In genomic region chr3:138032567-138032966, GRCh38 we compare ENCODE assay signal across 31 cellular contexts. TPM values are rescaled to one million over a fixed set of nuclear protein-coding genes. Genes with fewer than 3 reads are reported as not detected.
DNase-seq lines count a peak whose midpoint lies in the region; ATAC-seq, FAIRE-seq and TF ChIP-seq lines count a peak whose summit lies in the region.
"Had no signal": no experiment of that assay in that cellular context is flagged by ENCODE, and none has a peak within 500 bp of the region (broad histone marks: within the 10 kb centered on the region; RNA-seq: fewer than 3 reads in every experiment).

No MANE protein-coding gene starts in this region.

- no peak overlapping the region for H3K18ac ChIP-seq in trophoblast cell (ENCODE audit: low read length)

- WGBS in GM12878 (ENCODE audit: insufficient coverage, insufficient replicate concordance, low lambda C conversion rate, missing lambda C conversion rate), result 24% methylated on average over 3 of the region's 3 CpGs
- WGBS in trophoblast cell (ENCODE audit: extremely low coverage, insufficient coverage, insufficient read length), result no CpG with 5 or more reads among the region's 3 CpGs

- POLR2A ChIA-PET in GM12878 (lab: Charles Lee), result interaction anchor here (1.0 to 3.4 kb wide), 4 partner anchors 10 to 44 kb away, joined by 4 to 21 read pairs (median 11); no protein-coding TSS in a partner anchor

- H3K9me3 ChIP-seq in GM12878 (replicated peaks; ENCODE audit: control insufficient read depth, insufficient read depth, low read length) (no peaks in the 10 kb centered on the region; the same call in 2 of the 3 replicates), trophoblast cell (ENCODE audit: insufficient read depth, low read depth, low read length) (no peaks in the 10 kb centered on the region)
- H3K9me3 ChIP-seq: adrenal gland, breast epithelium, esophagus squamous epithelium, gastrocnemius medialis, MG63, ovary, right atrium auricular region, tibial artery had no signal

- no peak overlapping the region for H3K23ac ChIP-seq in trophoblast cell (ENCODE audit: low read length)

- H3K27me3 ChIP-seq in GM12878 (replicated peaks in 1 of 2; ENCODE audit: control insufficient read depth in 2 of 2, insufficient read depth in 2 of 2, low read length in 1 of 2) (no peaks in the 10 kb centered on the region), trophoblast cell (ENCODE audit: insufficient read depth, low read length) (no peaks in the 10 kb centered on the region)
- H3K27me3 ChIP-seq: adrenal gland, breast epithelium, esophagus squamous epithelium, gastrocnemius medialis, MG63, ovary, right atrium auricular region, tibial artery had no signal

- H3K14ac ChIP-seq in trophoblast cell (ENCODE audit: low read length), result no peak overlapping the region

- intact Hi-C loops in GM12878 (cut with micrococcal nuclease; ENCODE audit: unreplicated experiment), result loop anchor here (10.0 kb wide), 1 partner anchor 708 kb away; no protein-coding TSS in a partner anchor

- TSS peak; percentile 50 for BruUV-seq in GM12878 (replicated peaks; lab: Mats Ljungman, UMichigan)

- H3K4me2 ChIP-seq in GM12878 (ENCODE audit: control insufficient read depth, insufficient read depth), result no peak overlapping the region
- no peak overlapping the region for H3K4me2 ChIP-seq in trophoblast cell (ENCODE audit: low read length)

- peak; percentile 49 for FAIRE-seq in GM12878 (lab: Jason Lieb, UNC)
- FAIRE-seq: colon, G401.6, islet of Langerhans had no signal

- no peak overlapping the region for H2BK5ac ChIP-seq in trophoblast cell (ENCODE audit: low read depth, low read length, poor library complexity)

- no peaks in the 10 kb centered on the region for H3K79me1 ChIP-seq in trophoblast cell (ENCODE audit: low read length)

- H3K27ac ChIP-seq in GM12878 (ENCODE audit: control insufficient read depth, insufficient read depth) (peak overlapping the region; percentile 49), trophoblast cell (ENCODE audit: low read depth, low read length) (no peak overlapping the region)
- H3K27ac ChIP-seq: adrenal gland, breast epithelium, esophagus squamous epithelium, gastrocnemius medialis, ovary, right atrium auricular region, tibial artery had no signal

- no peak overlapping the region for H3K9ac ChIP-seq in GM12878 (ENCODE audit: control insufficient read depth, insufficient read depth, low read length)
- H3K9ac ChIP-seq in trophoblast cell (ENCODE audit: low read length), result no peak overlapping the region

- H3K4me3 ChIP-seq in GM12878, result no peak overlapping the region
- H3K4me3 ChIP-seq in trophoblast cell (ENCODE audit: low read depth, low read length), result no peak overlapping the region
- H3K4me3 ChIP-seq: adrenal gland, breast epithelium, esophagus squamous epithelium, gastrocnemius medialis, MG63, ovary, right atrium auricular region, tibial artery had no signal

- TF ChIP-seq CTCF in GM12878 (IDR thresholded peaks at IDR 0.05 in 2 of 3, conservative IDR thresholded peaks at IDR 0.05 in 1 of 3; ENCODE audit: control insufficient read depth in 2 of 3, extremely low read depth in 1 of 3, insufficient read depth in 1 of 3, low read depth in 3 of 3, low read length in 3 of 3), result no peak

- no peak overlapping the region for H2BK12ac ChIP-seq in trophoblast cell (ENCODE audit: low read length)

- no peak overlapping the region for H4K91ac ChIP-seq in trophoblast cell (ENCODE audit: low read depth, low read length)

- H4K8ac ChIP-seq in trophoblast cell (ENCODE audit: low read depth, low read length), result no peak overlapping the region

- H2BK120ac ChIP-seq in trophoblast cell (ENCODE audit: insufficient read depth, low read length, poor library complexity), result no peak overlapping the region

- peak; percentile 53 for ATAC-seq in GM19025 (IDR thresholded peaks at IDR 0.05; ENCODE audit: low read depth, unreplicated experiment)
- ATAC-seq in GM21528 (IDR thresholded peaks at IDR 0.05; ENCODE audit: low FRiP score, unreplicated experiment), result peak; percentile 50
- peak; percentile 66 for ATAC-seq in HG02798 (IDR thresholded peaks at IDR 0.05; ENCODE audit: poor library complexity, unreplicated experiment)
- peak; percentile 60 for ATAC-seq in GM12878
- ATAC-seq: activated CD4-positive, CD25-positive, alpha-beta regulatory T cell treated with anti-CD3 and anti-CD28 coated beads, Interleukin-2, amount 50 U/mL, for 24 hours; effector memory CD8-positive, alpha-beta T cell; gastrocnemius medialis; left ventricle myocardium superior; natural killer cell treated with Interleukin-12 subunit alpha and Interleukin-12 subunit beta and Interleukin-15 and Interleukin-18, amount 100 ng/mL, for 72 hours; stimulated activated naive CD8-positive, alpha-beta T cell treated with anti-CD3 and anti-CD28 coated beads, Interleukin-15, amount 100 ng/mL, for 72 hours had no signal

- no peaks in the 10 kb centered on the region for H3K79me2 ChIP-seq in GM12878 (ENCODE audit: control insufficient read depth, insufficient read depth, low read length)
- H3K79me2 ChIP-seq in trophoblast cell (ENCODE audit: control insufficient read depth, insufficient read depth, low read length, poor library complexity), result no peaks in the 10 kb centered on the region

- TF ChIP-seq EP300 in GM12878 (IDR thresholded peaks at IDR 0.05; ENCODE audit: borderline replicate concordance in 1 of 2, control insufficient read depth in 1 of 2, low read depth in 2 of 2, low read length in 2 of 2), result no peak; a peak in 1 of 4 replicates

- TF ChIP-seq RAD21 in GM12878 (IDR thresholded peaks at IDR 0.05; ENCODE audit: insufficient read depth, low read depth, low read length), result no peak

- in situ Hi-C loops in GM12878 (cut with MboI) (no loop called here), ACHN (cut with HindIII; ENCODE audit: low pct_ligation_motif_present, low pct_unique_long_range_greater_than_20kb, low sequenced_read_pairs) (no loop called here)

- no peak overlapping the region for H3K4ac ChIP-seq in trophoblast cell (ENCODE audit: low read depth, low read length)

- no peaks in the 10 kb centered on the region for H4K20me1 ChIP-seq in GM12878 (ENCODE audit: control insufficient read depth, insufficient read depth)

- TF ChIP-seq POLR2A in GM12878 (IDR thresholded peaks at IDR 0.05; ENCODE audit: low read depth, low read length), result no peak

- DNase-seq in GM12878 (ENCODE audit: low read depth, low spot score), result peak; percentile 42
- DNase-seq in ACHN, result no peak
- no peak for DNase-seq in trophoblast cell
- DNase-seq in hypothalamus (lab: John Stamatoyannopoulos, UW), result no peak
- DNase-seq: activated CD4-positive, alpha-beta memory T cell treated with anti-CD3 and anti-CD28 coated beads, Interleukin-2, amount 10 ng/mL, durations not matched to agents 7 days and 5 days; activated gamma-delta T cell; adrenal gland; CD4-positive, alpha-beta T cell; effector memory CD8-positive, alpha-beta T cell; esophagus squamous epithelium; gastrocnemius medialis; H9; left ventricle myocardium superior; MG63; NCI-H1436; NCI-H2171; ovary; stimulated activated naive CD8-positive, alpha-beta T cell treated with anti-CD3 and anti-CD28 coated beads, Interleukin-15, amount 100 ng/mL, for 72 hours; T1000; tibial artery had no signal

- H3K4me1 ChIP-seq in GM12878 (ENCODE audit: control insufficient read depth, insufficient read depth, low read length) (peaks cover 48% of the 10 kb centered on the region), trophoblast cell (ENCODE audit: control insufficient read depth in 1 of 2, insufficient read depth in 2 of 2, low read length in 2 of 2) (no peaks in the 10 kb centered on the region)
- H3K4me1 ChIP-seq: adrenal gland, breast epithelium, esophagus squamous epithelium, gastrocnemius medialis, right atrium auricular region, tibial artery had no signal

- CTCF ChIA-PET in GM12878 (lab: Yijun Ruan, JAX), result interaction anchor here (1.1 to 4.5 kb wide), 6 partner anchors 11 to 44 kb away, joined by 3 to 52 read pairs (median 13); no protein-coding TSS in a partner anchor

- SMC1A ChIA-PET in GM12878 (lab: Charles Lee; ENCODE audit: uncharacterized antibody, unreplicated experiment), result interaction anchor here (1.0 to 9.4 kb wide), 11 partner anchors 9 to 61 kb away, joined by 4 to 114 read pairs (median 17); no protein-coding TSS in a partner anchor

- H2AFZ ChIP-seq in GM12878 (ENCODE audit: control insufficient read depth, low read depth, low read length), result no peak overlapping the region
- no peak overlapping the region for H2AFZ ChIP-seq in trophoblast cell (ENCODE audit: insufficient read depth, low read length, poor library complexity)

- H2AK5ac ChIP-seq in trophoblast cell (ENCODE audit: low read length), result no peak overlapping the region

- H4K12ac ChIP-seq in trophoblast cell (ENCODE audit: low read depth, low read length), result no peak overlapping the region

- H3K36me3 ChIP-seq in GM12878 (ENCODE audit: control insufficient read depth in 2 of 2, insufficient read depth in 2 of 2, low read length in 1 of 2), result no peaks in the 10 kb centered on the region
- H3K36me3 ChIP-seq in trophoblast cell (ENCODE audit: control insufficient read depth in 1 of 2, insufficient read depth in 2 of 2, low read length in 2 of 2), result no peaks in the 10 kb centered on the region
- H3K36me3 ChIP-seq: adrenal gland, breast epithelium, gastrocnemius medialis, MG63, ovary, right atrium auricular region had no signal

- RAD21 ChIA-PET in GM12878 (lab: Charles Lee; ENCODE audit: unreplicated experiment), result interaction anchor here (1.1 to 14.8 kb wide), 6 partner anchors 9 to 44 kb away, joined by 4 to 171 read pairs (median 25); no protein-coding TSS in a partner anchor

TF ChIP-seq in GM12878, 131 proteins besides CTCF, POLR2A, EP300 and RAD21 (continues in another document):
- TF ChIP-seq TCF3 (IDR thresholded peaks at IDR 0.05; ENCODE audit: borderline replicate concordance, insufficient read depth, low read depth, low read length), result 0 out of 2 replicates have a peak, but pooled peaks have one; percentile 36

RNA-seq across cellular contexts. Expression of gene CLDN18, which starts 22.6 kb away (rescaled TPM):
- total RNA-seq in GM12878 (2013; cell fraction: nucleolus; rRNA removed), result not detected in 2 replicates
- total RNA-seq in GM12878 (2014; rRNA removed) (0.11 and 0.22 TPM in 2 replicates), GM12878 (2014; rRNA removed; fragmentation: Illumina TruSeq; extraction: Trizol) (0.18 TPM in 2 replicates), GM12878 (2021) (0.26 and 0.32 TPM in 2 replicates)
- not detected for polyA plus RNA-seq in GM12878 (2011; ENCODE audit: low read depth)
- polyA plus RNA-seq in GM12878 (2011; rRNA removed) (0.18 and 0.23 TPM in 2 replicates), GM12878 (2014; fragmentation: Illumina TruSeq; extraction: Trizol) (0.13 and 0.21 TPM in 2 replicates), GM12878 (2014; fragmentation: Nextera tagmentation; extraction: Ambion mirVana) (under 1 TPM; 0.05 to 0.09 TPM), GM12878 (2014; rRNA removed) (0.04 and 0.18 TPM in 2 replicates), GM12878 (2016; fragmentation: Nextera tagmentation; extraction: Ambion mirVana) (under 1 TPM in 1 of 2 experiments, not detected in 1; 0.28 TPM)
- 0.03 and 0.08 TPM in 2 replicates for polyA plus RNA-seq in GM12878 (2011; cell fraction: cytosol; rRNA removed)
- 0.06 TPM in 2 replicates for polyA plus RNA-seq in GM12878 (2011; cell fraction: nucleus; rRNA removed)
- polyA plus RNA-seq in GM12878 (2012), result 0.07 TPM in 1 of 2 replicates, not detected in the other
- 0.22 and 0.36 TPM in 2 replicates for polyA minus RNA-seq in GM12878 (2011; rRNA and poly(A)+ RNA removed)
- 0.27 TPM in 1 of 2 replicates, not detected in the other for polyA minus RNA-seq in GM12878 (2011; cell fraction: cytosol; rRNA and poly(A)+ RNA removed)
- polyA minus RNA-seq in GM12878 (2011; cell fraction: nucleus; rRNA and poly(A)+ RNA removed), result 0.12 TPM in 1 of 2 replicates, not detected in the other
- polyA plus RNA-seq in trophoblast cell (2013), result not detected in 2 replicates
- total RNA-seq: activated CD4-positive, alpha-beta memory T cell treated with anti-CD3 and anti-CD28 coated beads, Interleukin-2, amount 10 ng/mL, durations not matched to agents 7 days and 5 days; breast epithelium; CD4-positive, alpha-beta T cell; gastrocnemius medialis; H9; left ventricle myocardium superior; mesothelial cell of epicardium; natural killer cell treated with Interleukin-12 subunit alpha and Interleukin-12 subunit beta and Interleukin-15 and Interleukin-18, amount 100 ng/mL, for 72 hours had no signal
